Comparison of ENCODE assay signal across 12 cellular contexts in the genomic region with DNA sequence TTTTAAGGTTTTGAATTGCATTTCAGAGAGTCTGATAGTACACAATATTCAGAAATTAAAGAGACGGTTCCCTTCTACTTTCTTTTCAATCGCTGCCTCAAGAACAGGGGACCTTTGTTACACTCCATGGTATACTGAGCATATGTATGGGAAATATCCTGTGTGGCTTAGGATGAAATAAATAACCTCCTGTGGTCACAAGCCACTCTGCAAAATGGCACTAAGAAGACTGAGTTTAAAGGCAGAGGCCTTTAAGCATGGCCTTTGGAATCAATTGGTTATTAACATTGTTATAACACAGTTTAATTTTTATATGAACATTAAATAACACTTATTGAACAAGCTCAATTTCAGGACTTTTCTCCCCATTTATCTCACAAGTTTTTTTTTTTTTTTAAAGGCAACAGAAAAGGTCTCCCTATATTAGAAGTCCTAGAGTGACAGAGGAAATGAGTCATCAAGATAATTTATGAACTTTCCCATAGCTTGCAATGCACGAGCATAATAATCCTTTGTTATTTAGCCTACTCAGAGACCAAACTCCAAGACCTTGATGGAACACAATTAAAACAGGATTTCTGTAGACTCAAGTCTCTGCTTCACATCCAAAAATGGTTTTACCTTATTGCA.
DNase-seq lines count a peak whose midpoint lies in the region; ATAC-seq and TF ChIP-seq lines count a peak whose summit lies in the region.
"Had no signal": no experiment of that assay in that cellular context is flagged by ENCODE, and none has a peak within 500 bp of the region (broad histone marks: within the 10 kb centered on the region; RNA-seq: fewer than 3 reads in every experiment).

No MANE protein-coding gene starts in this region.

- H3K9ac ChIP-seq in PC-3 (ENCODE audit: low read length), result no peak overlapping the region

- no peaks in the 10 kb centered on the region for H3K27me3 ChIP-seq in PC-3 (ENCODE audit: low read length)
- no peaks in the 10 kb centered on the region for H3K27me3 ChIP-seq in psoas muscle (ENCODE audit: insufficient read depth in 3 of 3, low read length in 2 of 3)
- no peaks in the 10 kb centered on the region for H3K27me3 ChIP-seq in stomach
- H3K27me3 ChIP-seq: neutrophil had no signal

- H4K20me1 ChIP-seq in PC-3 (ENCODE audit: low read length), result no peaks in the 10 kb centered on the region

- H3K4me1 ChIP-seq in PC-3 (ENCODE audit: insufficient read depth, low read length) (peaks cover 10% of the 10 kb centered on the region), psoas muscle (no peaks in the 10 kb centered on the region), stomach (no peaks in the 10 kb centered on the region)

- intact Hi-C loops in PC-3 (cut with micrococcal nuclease) (loop anchor here (1.0 kb wide), 1 partner anchor 19 kb away; no protein-coding TSS in a partner anchor), psoas muscle (cut with DNase I) (no loop called here), stomach (cut with DNase I; ENCODE audit: low total_unique reads) (no loop called here)

- no peaks in the 10 kb centered on the region for H3F3A ChIP-seq in PC-3 (ENCODE audit: low read length, unreplicated experiment)

- H3K9me3 ChIP-seq in PC-3 (ENCODE audit: low read length), result no peaks in the 10 kb centered on the region
- no peaks in the 10 kb centered on the region for H3K9me3 ChIP-seq in psoas muscle
- no peaks in the 10 kb centered on the region for H3K9me3 ChIP-seq in stomach
- H3K9me3 ChIP-seq: neutrophil had no signal

- WGBS in psoas muscle, 3 donors, result 53 to 57% (median 56%) methylated on average over 3 of the region's 3 CpGs
- WGBS in stomach, 5 donors, result 29 to 40% (median 35%) methylated on average over 3 of the region's 3 CpGs

- ATAC-seq in HG03432 (IDR thresholded peaks at IDR 0.05; ENCODE audit: unreplicated experiment) (peak; percentile 52), PC-3 (peak; percentile 100), psoas muscle (no peak)
- ATAC-seq in activated T-helper 17 cell treated with anti-CD3 and anti-CD28 coated beads, Interleukin-2, amount 50 U/mL, for 72 hours (replicated peaks), result no peak
- ATAC-seq: stimulated activated effector memory CD8-positive, alpha-beta T cell treated with anti-CD3 and anti-CD28 coated beads, Interleukin-12 subunit alpha, Interleukin-12 subunit beta, amount 100 ng/mL, for 72 hours had no signal

- CTCF ChIA-PET in PC-3 (lab: Charles Lee), result no interaction called here

- no peak for TF ChIP-seq POLR2A in stomach (IDR thresholded peaks at IDR 0.05)

- H3K9me3 Mint-ChIP-seq in activated T-helper 17 cell treated with anti-CD3 and anti-CD28 coated beads, Interleukin-2, amount 50 U/mL, for 72 hours, result no peaks in the 10 kb centered on the region

- H3K4me2 ChIP-seq in PC-3 (ENCODE audit: low read length), result peak overlapping the region; percentile 28; the same call in 1 of the 2 replicates

- POLR2A ChIA-PET in PC-3 (lab: Charles Lee; ENCODE audit: unreplicated experiment), result no interaction called here

- no peaks in the 10 kb centered on the region for H3K79me2 ChIP-seq in PC-3 (ENCODE audit: low read length)

- H3K36me3 Mint-ChIP-seq in activated T-helper 17 cell treated with anti-CD3 and anti-CD28 coated beads, Interleukin-2, amount 50 U/mL, for 72 hours (ENCODE audit: low read depth), result no peaks in the 10 kb centered on the region
- H3K36me3 Mint-ChIP-seq: stimulated activated effector memory CD8-positive, alpha-beta T cell treated with anti-CD3 and anti-CD28 coated beads, Interleukin-12 subunit alpha, Interleukin-12 subunit beta, amount 100 ng/mL, for 72 hours had no signal

- no peak for TF ChIP-seq EP300 in stomach (IDR thresholded peaks at IDR 0.05)

- H3K4me3 ChIP-seq in PC-3 (ENCODE audit: low read length), result no peak overlapping the region
- no peak overlapping the region for H3K4me3 ChIP-seq in psoas muscle
- no peak overlapping the region for H3K4me3 ChIP-seq in stomach

- BruUV-seq in PC-3 (replicated peaks; lab: Mats Ljungman, UMichigan), result no TSS peak

- H3K4me1 Mint-ChIP-seq in activated T-helper 17 cell treated with anti-CD3 and anti-CD28 coated beads, Interleukin-2, amount 50 U/mL, for 72 hours, result no peaks in the 10 kb centered on the region
- H3K4me1 Mint-ChIP-seq: stimulated activated effector memory CD8-positive, alpha-beta T cell treated with anti-CD3 and anti-CD28 coated beads, Interleukin-12 subunit alpha, Interleukin-12 subunit beta, amount 100 ng/mL, for 72 hours had no signal

- no peak for TF ChIP-seq CTCF in PC-3 (conservative IDR thresholded peaks at IDR 0.05; ENCODE audit: low read depth, low read length)
- TF ChIP-seq CTCF in psoas muscle (IDR thresholded peaks at IDR 0.05), result no peak
- no peak for TF ChIP-seq CTCF in stomach (IDR thresholded peaks at IDR 0.05)

- DNase-seq in PC-3 (peak; percentile 80), dermis blood vessel endothelial cell (peak; percentile 38), renal cortical epithelial cell (ENCODE audit: low read depth) (peak; percentile 78), psoas muscle (no peak), stomach (no peak)
- DNase-seq: islet precursor cell, NCI-H2227 treated with DMSO at 0.1 percent for 48 hours, T-helper 2 cell had no signal

- peaks cover 4% of the 10 kb centered on the region for H3K27me3 Mint-ChIP-seq in activated T-helper 17 cell treated with anti-CD3 and anti-CD28 coated beads, Interleukin-2, amount 50 U/mL, for 72 hours

- H2AFZ ChIP-seq in PC-3 (ENCODE audit: low read length), result no peak overlapping the region

- H3K9me2 ChIP-seq in PC-3 (replicated peaks; ENCODE audit: low read length), result no peaks in the 10 kb centered on the region

- peak overlapping the region; percentile 37 for H3K27ac ChIP-seq in PC-3 (ENCODE audit: low read length)
- H3K27ac ChIP-seq in psoas muscle, result no peak overlapping the region
- H3K27ac ChIP-seq in stomach, result no peak overlapping the region
- H3K27ac ChIP-seq: neutrophil had no signal

- H3K36me3 ChIP-seq in PC-3 (ENCODE audit: low read depth, low read length), result no peaks in the 10 kb centered on the region
- no peaks in the 10 kb centered on the region for H3K36me3 ChIP-seq in psoas muscle (ENCODE audit: insufficient read depth in 1 of 2, low read depth in 1 of 2)
- no peaks in the 10 kb centered on the region for H3K36me3 ChIP-seq in stomach
- H3K36me3 ChIP-seq: neutrophil had no signal

- H3K4me3 Mint-ChIP-seq in activated T-helper 17 cell treated with anti-CD3 and anti-CD28 coated beads, Interleukin-2, amount 50 U/mL, for 72 hours, result no peak overlapping the region
- H3K4me3 Mint-ChIP-seq: stimulated activated effector memory CD8-positive, alpha-beta T cell treated with anti-CD3 and anti-CD28 coated beads, Interleukin-12 subunit alpha, Interleukin-12 subunit beta, amount 100 ng/mL, for 72 hours had no signal

- H3K27ac Mint-ChIP-seq in activated T-helper 17 cell treated with anti-CD3 and anti-CD28 coated beads, Interleukin-2, amount 50 U/mL, for 72 hours, result no peak overlapping the region
- H3K27ac Mint-ChIP-seq: stimulated activated effector memory CD8-positive, alpha-beta T cell treated with anti-CD3 and anti-CD28 coated beads, Interleukin-12 subunit alpha, Interleukin-12 subunit beta, amount 100 ng/mL, for 72 hours had no signal

Comparison
In these comparisons a context has a peak if more than half of its experiments do, and no peak if none do; other contexts are left out.
1. ATAC-seq: peak in HG03432 (single experiment) and PC-3 (single experiment); none in psoas muscle (0 of 4) and activated T-helper 17 cell treated with anti-CD3 and anti-CD28 coated beads, Interleukin-2, amount 50 U/mL, for 72 hours (single experiment).
2. DNase-seq: peak in PC-3 (single experiment), dermis blood vessel endothelial cell (single experiment) and renal cortical epithelial cell (single experiment); none in psoas muscle (0 of 2) and stomach (single experiment).